ENCODE assay signal across 23 cellular contexts in genomic region chr12:47977772-47978597, GRCh38. TPM values are rescaled to one million over a fixed set of nuclear protein-coding genes. Genes with fewer than 3 reads are reported as not detected.
"Had no signal": no experiment of that assay in that cellular context is flagged by ENCODE, and none has a peak within 500 bp of the region (broad histone marks: within the 10 kb centered on the region; RNA-seq: fewer than 3 reads in every experiment).

No MANE protein-coding gene starts in this region.

- H3K4me3 ChIP-seq: heart right ventricle, lower lobe of right lung, psoas muscle, skin epidermis, suprapubic skin, thyroid gland, upper lobe of left lung, vagina had no signal

- H2AFZ ChIP-seq: parathyroid adenoma had no signal

- H3K27me3 Mint-ChIP-seq: natural killer cell treated with Interleukin-12 subunit alpha and Interleukin-12 subunit beta and Interleukin-15 and Interleukin-18, amount 100 ng/mL, for 72 hours had no signal

- H3K27me3 ChIP-seq: thyroid gland, upper lobe of left lung, vagina had no signal

- H3K36me3 ChIP-seq: heart right ventricle, lower lobe of right lung, suprapubic skin, thyroid gland, upper lobe of left lung, vagina had no signal

- H3K4me3 Mint-ChIP-seq: natural killer cell treated with Interleukin-12 subunit alpha and Interleukin-12 subunit beta and Interleukin-15 and Interleukin-18, amount 100 ng/mL, for 72 hours had no signal

- H3K9me3 ChIP-seq: heart right ventricle, lower lobe of right lung, psoas muscle, suprapubic skin, thyroid gland, upper lobe of left lung, vagina had no signal

- DNase-seq: effector memory CD4-positive, alpha-beta T cell; heart right ventricle; islet precursor cell; lower lobe of right lung; mesenchymal stem cell; midbrain; psoas muscle; retina; stimulated activated CD4-positive, alpha-beta T cell treated with anti-CD3 and anti-CD28 coated beads, Interleukin-12 subunit alpha, Interleukin-12 subunit beta, amount 100 ng/mL, for 4 hours; stimulated activated naive CD4-positive, alpha-beta T cell; thyroid gland had no signal

- FAIRE-seq: endometrium, frontal cortex had no signal

- ATAC-seq: esophagus mucosa; heart right ventricle; left lobe of liver; lower lobe of right lung; natural killer cell treated with Interleukin-12 subunit alpha and Interleukin-12 subunit beta and Interleukin-15 and Interleukin-18, amount 100 ng/mL, for 72 hours; psoas muscle; sciatic nerve had no signal

- H3K79me2 ChIP-seq: parathyroid adenoma had no signal

- H3K4me1 ChIP-seq: heart right ventricle, lower lobe of right lung, parathyroid adenoma, psoas muscle, suprapubic skin, vagina had no signal

- H3K9ac ChIP-seq: parathyroid adenoma had no signal

- H3K27ac ChIP-seq: heart right ventricle, lower lobe of right lung, parathyroid adenoma, psoas muscle, skin epidermis, suprapubic skin, thyroid gland, upper lobe of left lung, vagina had no signal

- H3K27ac Mint-ChIP-seq: natural killer cell treated with Interleukin-12 subunit alpha and Interleukin-12 subunit beta and Interleukin-15 and Interleukin-18, amount 100 ng/mL, for 72 hours had no signal

- H3K36me3 Mint-ChIP-seq: natural killer cell treated with Interleukin-12 subunit alpha and Interleukin-12 subunit beta and Interleukin-15 and Interleukin-18, amount 100 ng/mL, for 72 hours had no signal

- H3K9me3 Mint-ChIP-seq: natural killer cell treated with Interleukin-12 subunit alpha and Interleukin-12 subunit beta and Interleukin-15 and Interleukin-18, amount 100 ng/mL, for 72 hours had no signal

RNA-seq across cellular contexts. Expression of gene COL2A1, which starts 26.3 kb away (rescaled TPM):
- total RNA-seq: esophagus mucosa; fibroblast of lung; lower lobe of right lung; natural killer cell treated with Interleukin-12 subunit alpha and Interleukin-12 subunit beta and Interleukin-15 and Interleukin-18, amount 100 ng/mL, for 72 hours; sciatic nerve; suprapubic skin; thyroid gland; vagina had no signal
- polyA plus RNA-seq: fibroblast of lung had no signal
